13 cellular contexts compared by ENCODE assay signal in the genomic region with DNA sequence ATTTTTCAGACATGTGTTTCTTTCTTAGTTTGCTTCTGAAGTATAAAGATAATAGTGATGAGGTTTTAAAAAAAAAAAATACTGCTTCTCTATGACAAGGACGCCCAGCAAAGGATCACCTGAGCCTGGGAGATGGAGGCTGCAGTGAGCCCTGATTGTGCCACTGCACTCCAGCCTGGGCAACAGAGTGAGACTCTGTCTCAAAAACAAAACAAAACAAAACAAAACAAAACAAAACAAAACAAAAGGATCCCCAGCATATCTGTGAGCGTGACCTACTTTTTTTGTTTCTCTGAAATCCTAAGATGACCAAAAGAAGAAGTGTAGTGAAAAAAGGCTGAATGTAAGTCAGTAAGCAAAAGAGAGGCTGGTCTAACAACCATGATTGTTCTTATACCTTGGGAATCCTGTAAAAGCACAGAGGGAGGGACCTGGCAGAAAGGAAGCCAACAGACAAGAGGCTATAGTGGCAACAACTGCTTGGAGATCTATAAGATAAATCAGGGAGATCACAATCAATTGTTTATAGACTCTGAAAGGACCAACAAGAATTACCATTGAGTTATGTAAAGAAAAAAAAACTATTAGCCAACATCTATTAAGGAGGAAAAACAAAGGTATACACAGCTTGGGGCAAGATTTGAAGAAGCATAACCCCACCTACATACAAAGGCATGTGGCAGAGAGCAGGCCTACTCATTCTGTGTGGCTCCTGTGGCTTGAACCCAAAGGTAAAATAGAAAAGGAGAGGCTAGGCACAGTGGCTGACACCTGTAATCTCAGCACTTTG.
DNase-seq lines count a peak whose midpoint lies in the region; ATAC-seq, FAIRE-seq and TF ChIP-seq lines count a peak whose summit lies in the region.
"Had no signal": no experiment of that assay in that cellular context is flagged by ENCODE, and none has a peak within 500 bp of the region (broad histone marks: within the 10 kb centered on the region; RNA-seq: fewer than 3 reads in every experiment).

No MANE protein-coding gene starts in this region.

- H3K4me2 ChIP-seq in astrocyte (ENCODE audit: low read length): no peak overlapping the region

- H3K9ac ChIP-seq in astrocyte (ENCODE audit: low read length): no peak overlapping the region

- WGBS in transverse colon (ENCODE audit: low coverage in 1 of 2), 2 donors: 62 to 73% methylated on average over 2 of the region's 2 CpGs

- H3K4me3 Mint-ChIP-seq in activated naive CD4-positive, alpha-beta T cell treated with anti-CD3 and anti-CD28 coated beads, Interleukin-2, amount 50 U/mL, for 24 hours: peak overlapping the region; percentile 38
- no peak overlapping the region for H3K4me3 Mint-ChIP-seq in astrocyte (ENCODE audit: unreplicated experiment)
- peak overlapping the region in 8 of 10 donors; percentile 25 to 55 (median 34) for H3K4me3 Mint-ChIP-seq in naive thymus-derived CD4-positive, alpha-beta T cell

- H3K4me1 Mint-ChIP-seq in activated naive CD4-positive, alpha-beta T cell treated with anti-CD3 and anti-CD28 coated beads, Interleukin-2, amount 50 U/mL, for 24 hours: peaks cover 35% of the 10 kb centered on the region
- peaks cover 40% of the 10 kb centered on the region for H3K4me1 Mint-ChIP-seq in astrocyte (ENCODE audit: low read depth, unreplicated experiment)
- peaks cover 36 to 86% (median 55%) of the 10 kb centered on the region in 7 donors for H3K4me1 Mint-ChIP-seq in naive thymus-derived CD4-positive, alpha-beta T cell

- FAIRE-seq in astrocyte (lab: Jason Lieb, UNC): no peak
- FAIRE-seq: GM18507, TTC549 had no signal

- no peak for TF ChIP-seq POLR2A in transverse colon (IDR thresholded peaks at IDR 0.05)

- POLR2A ChIA-PET in naive thymus-derived CD4-positive, alpha-beta T cell (lab: Charles Lee): interaction anchor here (0.8 kb wide), 1 partner anchor 76 kb away, joined by 5 read pairs; no protein-coding TSS in a partner anchor

- H3K27me3 ChIP-seq in astrocyte (ENCODE audit: insufficient read depth, low read length) (no peaks in the 10 kb centered on the region), transverse colon (no peaks in the 10 kb centered on the region)
- no peaks in the 10 kb centered on the region for H3K27me3 ChIP-seq in naive thymus-derived CD4-positive, alpha-beta T cell (ENCODE audit: control insufficient read depth in 2 of 2, insufficient read depth in 2 of 2, low read length in 2 of 2)
- H3K27me3 ChIP-seq: right atrium auricular region had no signal

- peaks cover 3% of the 10 kb centered on the region for H3K4me1 ChIP-seq in astrocyte (ENCODE audit: insufficient read depth, low read length)
- H3K4me1 ChIP-seq in naive thymus-derived CD4-positive, alpha-beta T cell (ENCODE audit: control insufficient read depth in 2 of 2, insufficient read depth in 2 of 2, low read length in 2 of 2): peaks cover 66 to 73% of the 10 kb centered on the region in 2 donors
- H3K4me1 ChIP-seq in transverse colon: peaks cover 21 to 88% (median 41%) of the 10 kb centered on the region in 4 donors

- in situ Hi-C loops in transverse colon (cut with MboI; ENCODE audit: low pct_ligation_motif_present in 1 of 4, low pct_unique_long_range_greater_than_20kb in 1 of 4, low sequenced_read_pairs in 3 of 4): no loop called here

- H3K79me2 ChIP-seq in astrocyte (ENCODE audit: insufficient read depth, low read length): no peaks in the 10 kb centered on the region

- H3K36me3 Mint-ChIP-seq in activated naive CD4-positive, alpha-beta T cell treated with anti-CD3 and anti-CD28 coated beads, Interleukin-2, amount 50 U/mL, for 24 hours: peaks cover 8% of the 10 kb centered on the region
- peaks cover 24% of the 10 kb centered on the region for H3K36me3 Mint-ChIP-seq in astrocyte (ENCODE audit: low read depth, unreplicated experiment)
- H3K36me3 Mint-ChIP-seq in naive thymus-derived CD4-positive, alpha-beta T cell: peaks cover 0 to 17% (median 4%) of the 10 kb centered on the region in 5 donors

- peak; percentile 24 for ATAC-seq in naive thymus-derived CD4-positive, alpha-beta T cell
- ATAC-seq in HG02970 (IDR thresholded peaks at IDR 0.05; ENCODE audit: low FRiP score, unreplicated experiment): no peak

- H3K36me3 ChIP-seq in astrocyte (ENCODE audit: insufficient read depth, low read length) (no peaks in the 10 kb centered on the region), transverse colon (no peaks in the 10 kb centered on the region)
- H3K36me3 ChIP-seq in naive thymus-derived CD4-positive, alpha-beta T cell (ENCODE audit: control insufficient read depth in 2 of 3, insufficient read depth in 3 of 3, low read length in 3 of 3): peaks cover 0 to 8% (median 0%) of the 10 kb centered on the region in 3 experiments
- H3K36me3 ChIP-seq: right atrium auricular region had no signal

- H3K27me3 Mint-ChIP-seq in activated naive CD4-positive, alpha-beta T cell treated with anti-CD3 and anti-CD28 coated beads, Interleukin-2, amount 50 U/mL, for 24 hours: no peaks in the 10 kb centered on the region
- no peaks in the 10 kb centered on the region for H3K27me3 Mint-ChIP-seq in astrocyte (ENCODE audit: low read depth, unreplicated experiment)
- H3K27me3 Mint-ChIP-seq in naive thymus-derived CD4-positive, alpha-beta T cell: no peaks in the 10 kb centered on the region

- H2AFZ ChIP-seq in astrocyte (ENCODE audit: low read depth, low read length): no peak overlapping the region

- H4K20me1 ChIP-seq in astrocyte (ENCODE audit: insufficient read depth, low read length): peaks cover 7% of the 10 kb centered on the region

- H3K9me3 ChIP-seq in astrocyte (ENCODE audit: insufficient read depth, low read depth, low read length): no peaks in the 10 kb centered on the region
- H3K9me3 ChIP-seq in naive thymus-derived CD4-positive, alpha-beta T cell (ENCODE audit: control insufficient read depth in 2 of 3, low read length in 3 of 3): no peaks in the 10 kb centered on the region
- no peaks in the 10 kb centered on the region for H3K9me3 ChIP-seq in transverse colon
- H3K9me3 ChIP-seq: right atrium auricular region had no signal

- intact Hi-C loops in naive thymus-derived CD4-positive, alpha-beta T cell (cut with micrococcal nuclease): no loop called here
- intact Hi-C loops in transverse colon (cut with DNase I; ENCODE audit: low total_unique reads): no loop called here

- TF ChIP-seq CTCF in astrocyte (IDR thresholded peaks at IDR 0.05; ENCODE audit: insufficient read depth, low read depth, low read length) (no peak), transverse colon (IDR thresholded peaks at IDR 0.05) (no peak)

- no peak for TF ChIP-seq EP300 in transverse colon (IDR thresholded peaks at IDR 0.05; ENCODE audit: low read depth)

- H3K9me3 Mint-ChIP-seq in activated naive CD4-positive, alpha-beta T cell treated with anti-CD3 and anti-CD28 coated beads, Interleukin-2, amount 50 U/mL, for 24 hours: no peaks in the 10 kb centered on the region
- no peaks in the 10 kb centered on the region for H3K9me3 Mint-ChIP-seq in astrocyte (ENCODE audit: unreplicated experiment)
- H3K9me3 Mint-ChIP-seq in naive thymus-derived CD4-positive, alpha-beta T cell: peaks cover 0 to 3% (median 0%) of the 10 kb centered on the region in 11 donors

- H3K4me3 ChIP-seq in astrocyte (ENCODE audit: insufficient read depth, low read depth, low read length) (no peak overlapping the region), transverse colon (no peak overlapping the region)
- no peak overlapping the region for H3K4me3 ChIP-seq in naive thymus-derived CD4-positive, alpha-beta T cell (ENCODE audit: low read length)
- H3K4me3 ChIP-seq: right atrium auricular region had no signal

- DNase-seq in activated naive CD4-positive, alpha-beta T cell treated with anti-CD3 and anti-CD28 coated beads, Interleukin-2, amount 50 U/mL, for 16 hours: no peak
- no peak for DNase-seq in astrocyte (ENCODE audit: low read depth)
- no peak for DNase-seq in naive thymus-derived CD4-positive, alpha-beta T cell
- no peak for DNase-seq in transverse colon
- DNase-seq in EL: no peak
- DNase-seq in stimulated activated CD8-positive, alpha-beta memory T cell treated with anti-CD3 and anti-CD28 coated beads, Interleukin-4, amount 100 ng/mL, for 48 hours: no peak
- DNase-seq: dermis blood vessel endothelial cell, NCI-H226 had no signal

- H3K27ac Mint-ChIP-seq in activated naive CD4-positive, alpha-beta T cell treated with anti-CD3 and anti-CD28 coated beads, Interleukin-2, amount 50 U/mL, for 24 hours: peak overlapping the region; percentile 90
- H3K27ac Mint-ChIP-seq in astrocyte (ENCODE audit: unreplicated experiment): peak overlapping the region; percentile 77
- H3K27ac Mint-ChIP-seq in naive thymus-derived CD4-positive, alpha-beta T cell: peak overlapping the region in 7 of 9 donors; percentile 86 to 94 (median 91)

- CTCF ChIA-PET in naive thymus-derived CD4-positive, alpha-beta T cell (lab: Charles Lee): interaction anchor here (1.8 to 1.9 kb wide), 2 partner anchors 51 to 92 kb away, joined by 6 to 9 read pairs; no protein-coding TSS in a partner anchor

- H3K27ac ChIP-seq in astrocyte (ENCODE audit: low read depth, low read length): no peak overlapping the region
- H3K27ac ChIP-seq in naive thymus-derived CD4-positive, alpha-beta T cell (ENCODE audit: low read depth, low read length): peak overlapping the region; percentile 65
- H3K27ac ChIP-seq in transverse colon: peak overlapping the region; percentile 1 to 75 (median 36)
